ENCODE assay signal across 1 cellular context in the genomic region with DNA sequence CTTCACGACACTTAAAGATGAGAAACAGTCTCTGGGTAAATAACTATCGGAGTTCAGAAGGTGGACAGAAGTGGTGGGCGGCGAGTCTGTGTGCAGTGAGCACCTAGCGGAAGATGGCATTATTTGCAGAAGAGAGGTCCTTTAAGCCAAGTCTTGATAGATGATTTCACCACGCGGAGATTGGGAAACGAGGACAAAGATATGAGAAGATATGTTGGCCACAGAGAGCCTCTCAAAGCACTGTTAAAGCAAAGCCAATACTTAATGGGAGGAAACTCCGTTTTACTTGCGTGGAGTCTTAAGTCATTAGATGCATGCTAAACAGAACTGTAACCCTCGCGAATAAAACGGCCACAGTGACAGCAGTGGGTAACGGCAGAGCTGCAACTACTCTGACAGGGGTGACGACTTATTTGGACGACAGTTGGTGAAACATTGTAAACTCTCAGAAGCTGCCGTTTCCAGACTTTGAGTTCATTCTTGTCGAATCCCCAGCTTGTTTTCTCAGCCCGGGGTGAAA.
A peak's percentile ranks its signal among the peaks of the same experiment; 100 is the strongest.
TF ChIP-seq lines count a peak whose summit lies in the region.

No MANE protein-coding gene starts in this region.

TF ChIP-seq in HepG2, 621 proteins besides CTCF, POLR2A, EP300 and RAD21 (continues in another document):
- TF ChIP-seq ZSCAN22 (CRISPR knock-in tag; IDR thresholded peaks at IDR 0.05) (no peak), ZBTB42 (CRISPR knock-in tag; IDR thresholded peaks at IDR 0.05) (0 out of 2 replicates have a peak, but pooled peaks have one; percentile 52), ATF7-NPFF (CRISPR knock-in tag; IDR thresholded peaks at IDR 0.05; ENCODE audit: low read depth) (no peak), ELF3 (CRISPR knock-in tag; IDR thresholded peaks at IDR 0.05) (no peak), MEIS1 (CRISPR knock-in tag; IDR thresholded peaks at IDR 0.05; ENCODE audit: borderline replicate concordance) (0 out of 2 replicates have a peak, but pooled peaks have one; percentile 1), SIN3A (IDR thresholded peaks at IDR 0.05; ENCODE audit: borderline replicate concordance, low read depth, low read length) (no peak), SIX4 (CRISPR knock-in tag; IDR thresholded peaks at IDR 0.05) (no peak), RARA (CRISPR knock-in tag; IDR thresholded peaks at IDR 0.05) (no peak), SSRP1 (CRISPR knock-in tag; IDR thresholded peaks at IDR 0.05) (no peak), ZSCAN29 (CRISPR knock-in tag; conservative IDR thresholded peaks at IDR 0.05) (no peak), ZNF878 (CRISPR knock-in tag; IDR thresholded peaks at IDR 0.05) (0 out of 2 replicates have a peak, but pooled peaks have one; percentile 44), PPARG (CRISPR knock-in tag; conservative IDR thresholded peaks at IDR 0.05) (no peak), PHF8 (CRISPR knock-in tag; IDR thresholded peaks at IDR 0.05) (no peak), TCF12 (IDR thresholded peaks at IDR 0.05) (no peak), TCF12 (CRISPR knock-in tag; IDR thresholded peaks at IDR 0.05) (no peak), KAT8 (CRISPR knock-in tag; IDR thresholded peaks at IDR 0.05) (no peak), ZNF460 (CRISPR knock-in tag; IDR thresholded peaks at IDR 0.05; ENCODE audit: borderline replicate concordance) (no peak), ZNF678 (CRISPR knock-in tag; IDR thresholded peaks at IDR 0.05) (0 out of 2 replicates have a peak, but pooled peaks have one; percentile 17), FOSL2 (CRISPR knock-in tag; IDR thresholded peaks at IDR 0.05) (no peak), ZNF564 (CRISPR knock-in tag; IDR thresholded peaks at IDR 0.05) (no peak; the same call in 1 of the 2 replicates), ZNF33B (CRISPR knock-in tag; IDR thresholded peaks at IDR 0.05) (no peak), FOXA3 (CRISPR knock-in tag; IDR thresholded peaks at IDR 0.05) (no peak), ZNF569 (CRISPR knock-in tag; IDR thresholded peaks at IDR 0.05; ENCODE audit: borderline replicate concordance) (no peak; the same call in 1 of the 2 replicates), MAFG (CRISPR knock-in tag; IDR thresholded peaks at IDR 0.05) (no peak)
- TF ChIP-seq, protein P1, sequence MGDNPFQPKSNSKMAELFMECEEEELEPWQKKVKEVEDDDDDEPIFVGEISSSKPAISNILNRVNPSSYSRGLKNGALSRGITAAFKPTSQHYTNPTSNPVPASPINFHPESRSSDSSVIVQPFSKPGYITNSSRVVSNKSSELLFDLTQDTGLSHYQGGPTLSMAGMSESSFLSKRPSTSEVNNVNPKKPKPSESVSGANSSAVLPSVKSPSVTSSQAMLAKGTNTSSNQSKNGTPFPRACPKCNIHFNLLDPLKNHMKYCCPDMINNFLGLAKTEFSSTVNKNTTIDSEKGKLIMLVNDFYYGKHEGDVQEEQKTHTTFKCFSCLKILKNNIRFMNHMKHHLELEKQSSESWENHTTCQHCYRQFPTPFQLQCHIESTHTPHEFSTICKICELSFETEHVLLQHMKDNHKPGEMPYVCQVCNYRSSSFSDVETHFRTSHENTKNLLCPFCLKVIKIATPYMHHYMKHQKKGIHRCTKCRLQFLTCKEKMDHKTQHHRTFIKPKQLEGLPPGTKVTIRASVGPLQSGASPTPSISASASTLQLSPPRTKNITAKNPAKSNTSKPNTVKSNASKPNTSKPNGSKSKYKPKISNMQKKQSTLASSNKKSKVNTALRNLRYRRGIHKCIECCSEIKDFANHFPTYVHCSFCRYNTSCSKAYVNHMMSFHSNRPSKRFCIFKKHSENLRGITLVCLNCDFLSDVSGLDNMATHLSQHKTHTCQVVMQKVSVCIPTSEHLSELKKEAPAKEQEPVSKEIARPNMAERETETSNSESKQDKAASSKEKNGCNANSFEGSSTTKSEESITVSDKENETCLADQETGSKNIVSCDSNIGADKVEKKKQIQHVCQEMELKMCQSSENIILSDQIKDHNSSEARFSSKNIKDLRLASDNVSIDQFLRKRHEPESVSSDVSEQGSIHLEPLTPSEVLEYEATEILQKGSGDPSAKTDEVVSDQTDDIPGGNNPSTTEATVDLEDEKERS (CRISPR knock-in tag; IDR thresholded peaks at IDR 0.05) = no peak
- TF ChIP-seq, protein P2, sequence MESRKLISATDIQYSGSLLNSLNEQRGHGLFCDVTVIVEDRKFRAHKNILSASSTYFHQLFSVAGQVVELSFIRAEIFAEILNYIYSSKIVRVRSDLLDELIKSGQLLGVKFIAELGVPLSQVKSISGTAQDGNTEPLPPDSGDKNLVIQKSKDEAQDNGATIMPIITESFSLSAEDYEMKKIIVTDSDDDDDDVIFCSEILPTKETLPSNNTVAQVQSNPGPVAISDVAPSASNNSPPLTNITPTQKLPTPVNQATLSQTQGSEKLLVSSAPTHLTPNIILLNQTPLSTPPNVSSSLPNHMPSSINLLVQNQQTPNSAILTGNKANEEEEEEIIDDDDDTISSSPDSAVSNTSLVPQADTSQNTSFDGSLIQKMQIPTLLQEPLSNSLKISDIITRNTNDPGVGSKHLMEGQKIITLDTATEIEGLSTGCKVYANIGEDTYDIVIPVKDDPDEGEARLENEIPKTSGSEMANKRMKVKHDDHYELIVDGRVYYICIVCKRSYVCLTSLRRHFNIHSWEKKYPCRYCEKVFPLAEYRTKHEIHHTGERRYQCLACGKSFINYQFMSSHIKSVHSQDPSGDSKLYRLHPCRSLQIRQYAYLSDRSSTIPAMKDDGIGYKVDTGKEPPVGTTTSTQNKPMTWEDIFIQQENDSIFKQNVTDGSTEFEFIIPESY (CRISPR knock-in tag; IDR thresholded peaks at IDR 0.05) = no peak
- TF ChIP-seq, protein P3, sequence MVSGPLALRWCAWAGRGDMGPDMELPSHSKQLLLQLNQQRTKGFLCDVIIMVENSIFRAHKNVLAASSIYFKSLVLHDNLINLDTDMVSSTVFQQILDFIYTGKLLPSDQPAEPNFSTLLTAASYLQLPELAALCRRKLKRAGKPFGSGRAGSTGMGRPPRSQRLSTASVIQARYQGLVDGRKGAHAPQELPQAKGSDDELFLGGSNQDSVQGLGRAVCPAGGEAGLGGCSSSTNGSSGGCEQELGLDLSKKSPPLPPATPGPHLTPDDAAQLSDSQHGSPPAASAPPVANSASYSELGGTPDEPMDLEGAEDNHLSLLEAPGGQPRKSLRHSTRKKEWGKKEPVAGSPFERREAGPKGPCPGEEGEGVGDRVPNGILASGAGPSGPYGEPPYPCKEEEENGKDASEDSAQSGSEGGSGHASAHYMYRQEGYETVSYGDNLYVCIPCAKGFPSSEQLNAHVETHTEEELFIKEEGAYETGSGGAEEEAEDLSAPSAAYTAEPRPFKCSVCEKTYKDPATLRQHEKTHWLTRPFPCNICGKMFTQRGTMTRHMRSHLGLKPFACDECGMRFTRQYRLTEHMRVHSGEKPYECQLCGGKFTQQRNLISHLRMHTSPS (CRISPR knock-in tag; IDR thresholded peaks at IDR 0.05; ENCODE audit: low read depth) = no peak
- TF ChIP-seq, protein P4, sequence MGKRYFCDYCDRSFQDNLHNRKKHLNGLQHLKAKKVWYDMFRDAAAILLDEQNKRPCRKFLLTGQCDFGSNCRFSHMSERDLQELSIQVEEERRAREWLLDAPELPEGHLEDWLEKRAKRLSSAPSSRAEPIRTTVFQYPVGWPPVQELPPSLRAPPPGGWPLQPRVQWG (CRISPR knock-in tag; IDR thresholded peaks at IDR 0.05; ENCODE audit: borderline replicate concordance, low read depth) = no peak
- TF ChIP-seq, protein P5, sequence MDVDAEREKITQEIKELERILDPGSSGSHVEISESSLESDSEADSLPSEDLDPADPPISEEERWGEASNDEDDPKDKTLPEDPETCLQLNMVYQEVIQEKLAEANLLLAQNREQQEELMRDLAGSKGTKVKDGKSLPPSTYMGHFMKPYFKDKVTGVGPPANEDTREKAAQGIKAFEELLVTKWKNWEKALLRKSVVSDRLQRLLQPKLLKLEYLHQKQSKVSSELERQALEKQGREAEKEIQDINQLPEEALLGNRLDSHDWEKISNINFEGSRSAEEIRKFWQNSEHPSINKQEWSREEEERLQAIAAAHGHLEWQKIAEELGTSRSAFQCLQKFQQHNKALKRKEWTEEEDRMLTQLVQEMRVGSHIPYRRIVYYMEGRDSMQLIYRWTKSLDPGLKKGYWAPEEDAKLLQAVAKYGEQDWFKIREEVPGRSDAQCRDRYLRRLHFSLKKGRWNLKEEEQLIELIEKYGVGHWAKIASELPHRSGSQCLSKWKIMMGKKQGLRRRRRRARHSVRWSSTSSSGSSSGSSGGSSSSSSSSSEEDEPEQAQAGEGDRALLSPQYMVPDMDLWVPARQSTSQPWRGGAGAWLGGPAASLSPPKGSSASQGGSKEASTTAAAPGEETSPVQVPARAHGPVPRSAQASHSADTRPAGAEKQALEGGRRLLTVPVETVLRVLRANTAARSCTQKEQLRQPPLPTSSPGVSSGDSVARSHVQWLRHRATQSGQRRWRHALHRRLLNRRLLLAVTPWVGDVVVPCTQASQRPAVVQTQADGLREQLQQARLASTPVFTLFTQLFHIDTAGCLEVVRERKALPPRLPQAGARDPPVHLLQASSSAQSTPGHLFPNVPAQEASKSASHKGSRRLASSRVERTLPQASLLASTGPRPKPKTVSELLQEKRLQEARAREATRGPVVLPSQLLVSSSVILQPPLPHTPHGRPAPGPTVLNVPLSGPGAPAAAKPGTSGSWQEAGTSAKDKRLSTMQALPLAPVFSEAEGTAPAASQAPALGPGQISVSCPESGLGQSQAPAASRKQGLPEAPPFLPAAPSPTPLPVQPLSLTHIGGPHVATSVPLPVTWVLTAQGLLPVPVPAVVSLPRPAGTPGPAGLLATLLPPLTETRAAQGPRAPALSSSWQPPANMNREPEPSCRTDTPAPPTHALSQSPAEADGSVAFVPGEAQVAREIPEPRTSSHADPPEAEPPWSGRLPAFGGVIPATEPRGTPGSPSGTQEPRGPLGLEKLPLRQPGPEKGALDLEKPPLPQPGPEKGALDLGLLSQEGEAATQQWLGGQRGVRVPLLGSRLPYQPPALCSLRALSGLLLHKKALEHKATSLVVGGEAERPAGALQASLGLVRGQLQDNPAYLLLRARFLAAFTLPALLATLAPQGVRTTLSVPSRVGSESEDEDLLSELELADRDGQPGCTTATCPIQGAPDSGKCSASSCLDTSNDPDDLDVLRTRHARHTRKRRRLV (CRISPR knock-in tag; IDR thresholded peaks at IDR 0.05) = peak; percentile 68; the same call in 1 of the 2 replicates
- TF ChIP-seq, protein P6, sequence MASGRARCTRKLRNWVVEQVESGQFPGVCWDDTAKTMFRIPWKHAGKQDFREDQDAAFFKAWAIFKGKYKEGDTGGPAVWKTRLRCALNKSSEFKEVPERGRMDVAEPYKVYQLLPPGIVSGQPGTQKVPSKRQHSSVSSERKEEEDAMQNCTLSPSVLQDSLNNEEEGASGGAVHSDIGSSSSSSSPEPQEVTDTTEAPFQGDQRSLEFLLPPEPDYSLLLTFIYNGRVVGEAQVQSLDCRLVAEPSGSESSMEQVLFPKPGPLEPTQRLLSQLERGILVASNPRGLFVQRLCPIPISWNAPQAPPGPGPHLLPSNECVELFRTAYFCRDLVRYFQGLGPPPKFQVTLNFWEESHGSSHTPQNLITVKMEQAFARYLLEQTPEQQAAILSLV (CRISPR knock-in tag; IDR thresholded peaks at IDR 0.05; ENCODE audit: borderline replicate concordance) = no peak
- TF ChIP-seq, protein P7, sequence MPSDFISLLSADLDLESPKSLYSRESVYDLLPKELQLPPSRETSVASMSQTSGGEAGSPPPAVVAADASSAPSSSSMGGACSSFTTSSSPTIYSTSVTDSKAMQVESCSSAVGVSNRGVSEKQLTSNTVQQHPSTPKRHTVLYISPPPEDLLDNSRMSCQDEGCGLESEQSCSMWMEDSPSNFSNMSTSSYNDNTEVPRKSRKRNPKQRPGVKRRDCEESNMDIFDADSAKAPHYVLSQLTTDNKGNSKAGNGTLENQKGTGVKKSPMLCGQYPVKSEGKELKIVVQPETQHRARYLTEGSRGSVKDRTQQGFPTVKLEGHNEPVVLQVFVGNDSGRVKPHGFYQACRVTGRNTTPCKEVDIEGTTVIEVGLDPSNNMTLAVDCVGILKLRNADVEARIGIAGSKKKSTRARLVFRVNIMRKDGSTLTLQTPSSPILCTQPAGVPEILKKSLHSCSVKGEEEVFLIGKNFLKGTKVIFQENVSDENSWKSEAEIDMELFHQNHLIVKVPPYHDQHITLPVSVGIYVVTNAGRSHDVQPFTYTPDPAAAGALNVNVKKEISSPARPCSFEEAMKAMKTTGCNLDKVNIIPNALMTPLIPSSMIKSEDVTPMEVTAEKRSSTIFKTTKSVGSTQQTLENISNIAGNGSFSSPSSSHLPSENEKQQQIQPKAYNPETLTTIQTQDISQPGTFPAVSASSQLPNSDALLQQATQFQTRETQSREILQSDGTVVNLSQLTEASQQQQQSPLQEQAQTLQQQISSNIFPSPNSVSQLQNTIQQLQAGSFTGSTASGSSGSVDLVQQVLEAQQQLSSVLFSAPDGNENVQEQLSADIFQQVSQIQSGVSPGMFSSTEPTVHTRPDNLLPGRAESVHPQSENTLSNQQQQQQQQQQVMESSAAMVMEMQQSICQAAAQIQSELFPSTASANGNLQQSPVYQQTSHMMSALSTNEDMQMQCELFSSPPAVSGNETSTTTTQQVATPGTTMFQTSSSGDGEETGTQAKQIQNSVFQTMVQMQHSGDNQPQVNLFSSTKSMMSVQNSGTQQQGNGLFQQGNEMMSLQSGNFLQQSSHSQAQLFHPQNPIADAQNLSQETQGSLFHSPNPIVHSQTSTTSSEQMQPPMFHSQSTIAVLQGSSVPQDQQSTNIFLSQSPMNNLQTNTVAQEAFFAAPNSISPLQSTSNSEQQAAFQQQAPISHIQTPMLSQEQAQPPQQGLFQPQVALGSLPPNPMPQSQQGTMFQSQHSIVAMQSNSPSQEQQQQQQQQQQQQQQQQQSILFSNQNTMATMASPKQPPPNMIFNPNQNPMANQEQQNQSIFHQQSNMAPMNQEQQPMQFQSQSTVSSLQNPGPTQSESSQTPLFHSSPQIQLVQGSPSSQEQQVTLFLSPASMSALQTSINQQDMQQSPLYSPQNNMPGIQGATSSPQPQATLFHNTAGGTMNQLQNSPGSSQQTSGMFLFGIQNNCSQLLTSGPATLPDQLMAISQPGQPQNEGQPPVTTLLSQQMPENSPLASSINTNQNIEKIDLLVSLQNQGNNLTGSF (CRISPR knock-in tag; IDR thresholded peaks at IDR 0.05) = no peak
- TF ChIP-seq, protein P8, sequence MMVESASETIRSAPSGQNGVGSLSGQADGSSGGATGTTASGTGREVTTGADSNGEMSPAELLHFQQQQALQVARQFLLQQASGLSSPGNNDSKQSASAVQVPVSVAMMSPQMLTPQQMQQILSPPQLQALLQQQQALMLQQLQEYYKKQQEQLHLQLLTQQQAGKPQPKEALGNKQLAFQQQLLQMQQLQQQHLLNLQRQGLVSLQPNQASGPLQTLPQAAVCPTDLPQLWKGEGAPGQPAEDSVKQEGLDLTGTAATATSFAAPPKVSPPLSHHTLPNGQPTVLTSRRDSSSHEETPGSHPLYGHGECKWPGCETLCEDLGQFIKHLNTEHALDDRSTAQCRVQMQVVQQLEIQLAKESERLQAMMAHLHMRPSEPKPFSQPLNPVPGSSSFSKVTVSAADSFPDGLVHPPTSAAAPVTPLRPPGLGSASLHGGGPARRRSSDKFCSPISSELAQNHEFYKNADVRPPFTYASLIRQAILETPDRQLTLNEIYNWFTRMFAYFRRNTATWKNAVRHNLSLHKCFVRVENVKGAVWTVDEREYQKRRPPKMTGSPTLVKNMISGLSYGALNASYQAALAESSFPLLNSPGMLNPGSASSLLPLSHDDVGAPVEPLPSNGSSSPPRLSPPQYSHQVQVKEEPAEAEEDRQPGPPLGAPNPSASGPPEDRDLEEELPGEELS (CRISPR knock-in tag; IDR thresholded peaks at IDR 0.05) = no peak
- TF ChIP-seq, protein P9, sequence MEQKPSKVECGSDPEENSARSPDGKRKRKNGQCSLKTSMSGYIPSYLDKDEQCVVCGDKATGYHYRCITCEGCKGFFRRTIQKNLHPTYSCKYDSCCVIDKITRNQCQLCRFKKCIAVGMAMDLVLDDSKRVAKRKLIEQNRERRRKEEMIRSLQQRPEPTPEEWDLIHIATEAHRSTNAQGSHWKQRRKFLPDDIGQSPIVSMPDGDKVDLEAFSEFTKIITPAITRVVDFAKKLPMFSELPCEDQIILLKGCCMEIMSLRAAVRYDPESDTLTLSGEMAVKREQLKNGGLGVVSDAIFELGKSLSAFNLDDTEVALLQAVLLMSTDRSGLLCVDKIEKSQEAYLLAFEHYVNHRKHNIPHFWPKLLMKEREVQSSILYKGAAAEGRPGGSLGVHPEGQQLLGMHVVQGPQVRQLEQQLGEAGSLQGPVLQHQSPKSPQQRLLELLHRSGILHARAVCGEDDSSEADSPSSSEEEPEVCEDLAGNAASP (CRISPR knock-in tag; IDR thresholded peaks at IDR 0.05; ENCODE audit: borderline replicate concordance) = no peak
